ENCODE assay signal across 17 cellular contexts in the genomic region with DNA sequence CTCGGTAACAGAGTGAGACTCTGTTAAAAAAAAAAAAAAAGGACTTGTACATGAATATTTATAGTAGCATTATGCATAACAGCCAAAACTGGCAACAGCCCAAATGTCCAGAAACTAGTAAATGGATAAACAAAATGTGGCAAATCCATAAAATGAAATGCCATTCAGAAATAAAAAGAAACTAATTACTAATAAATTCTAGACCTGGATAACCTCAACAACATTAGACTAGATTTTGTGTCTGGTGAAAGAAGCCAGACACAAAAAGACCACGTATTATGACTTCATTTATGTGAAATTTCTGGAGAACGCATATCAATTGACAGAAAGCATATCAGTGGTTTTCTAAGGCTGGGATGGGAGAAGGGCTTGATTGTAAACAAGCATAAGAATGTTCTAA.
DNase-seq lines count a peak whose midpoint lies in the region; ATAC-seq and TF ChIP-seq lines count a peak whose summit lies in the region.
"Had no signal": no experiment of that assay in that cellular context is flagged by ENCODE, and none has a peak within 500 bp of the region (broad histone marks: within the 10 kb centered on the region; RNA-seq: fewer than 3 reads in every experiment).

No MANE protein-coding gene starts in this region.

- H3K18ac ChIP-seq in mesenchymal stem cell (ENCODE audit: low read depth in 1 of 2, low read length in 2 of 2), result no peak overlapping the region

- no peaks in the 10 kb centered on the region for H3K36me3 ChIP-seq in SK-N-SH (replicated peaks in 1 of 2; ENCODE audit: control insufficient read depth in 1 of 2, insufficient read depth in 2 of 2, low read length in 1 of 2)
- H3K36me3 ChIP-seq in mesenchymal stem cell (ENCODE audit: control insufficient read depth in 1 of 2, insufficient read depth in 2 of 2, low read depth in 1 of 2, low read length in 2 of 2), result no peaks in the 10 kb centered on the region
- H3K36me3 ChIP-seq: BLaER1 treated with 17β-estradiol and CSF1 and Interleukin-3, amounts not matched to agents 10 nM and 100 nM had no signal

- H4K8ac ChIP-seq in mesenchymal stem cell (ENCODE audit: low read length), result no peak overlapping the region

- CTCF ChIA-PET in SK-N-SH (lab: Yijun Ruan, JAX), result interaction anchor here (1.6 kb wide), 1 partner anchor 11 kb away, joined by 4 read pairs; no protein-coding TSS in a partner anchor

- H4K91ac ChIP-seq in mesenchymal stem cell (ENCODE audit: low read length), result no peak overlapping the region

- H3K4me2 ChIP-seq in SK-N-SH, result no peak overlapping the region
- no peak overlapping the region for H3K4me2 ChIP-seq in mesenchymal stem cell (ENCODE audit: low read length, poor library complexity, severe bottlenecking)
- H3K4me2 ChIP-seq: A549; BLaER1 treated with 17β-estradiol and CSF1 and Interleukin-3, amounts not matched to agents 10 nM and 100 nM had no signal

- POLR2A ChIA-PET in SK-N-SH (lab: Yijun Ruan, JAX), result no interaction called here

- no peaks in the 10 kb centered on the region for H3F3A ChIP-seq in SK-N-SH (replicated peaks; ENCODE audit: insufficient read depth)

- H2BK15ac ChIP-seq in mesenchymal stem cell (ENCODE audit: low read depth, poor library complexity, severe bottlenecking), result no peak overlapping the region

- H3K27ac ChIP-seq in SK-N-SH (ENCODE audit: low read depth in 2 of 2, low read length in 1 of 2) (no peak overlapping the region), mesenchymal stem cell (ENCODE audit: low read length, poor library complexity, severe bottlenecking) (no peak overlapping the region)
- H3K27ac ChIP-seq: 22Rv1; A549; BLaER1 treated with 17β-estradiol and CSF1 and Interleukin-3, amounts not matched to agents 10 nM and 100 nM; C4-2B had no signal

- no peak overlapping the region for H3K4me3 ChIP-seq in SK-N-SH (ENCODE audit: low read depth in 2 of 2, low read length in 1 of 2)
- H3K4me3 ChIP-seq in fibroblast of villous mesenchyme (ENCODE audit: low read depth, low read length), result no peak overlapping the region
- no peak overlapping the region for H3K4me3 ChIP-seq in mesenchymal stem cell (ENCODE audit: insufficient read depth in 1 of 2, low read depth in 1 of 2, low read length in 2 of 2)
- H3K4me3 ChIP-seq: A549; BLaER1 treated with 17β-estradiol and CSF1 and Interleukin-3, amounts not matched to agents 10 nM and 100 nM had no signal

- no peak overlapping the region for H3K4ac ChIP-seq in mesenchymal stem cell (ENCODE audit: low read depth in 1 of 2, low read length in 2 of 2)

- TF ChIP-seq EP300 in SK-N-SH (IDR thresholded peaks at IDR 0.05; ENCODE audit: borderline replicate concordance in 1 of 2, low read depth in 1 of 2, low read length in 1 of 2), result no peak

- H2BK12ac ChIP-seq in mesenchymal stem cell (ENCODE audit: low read length in 2 of 2), result no peak overlapping the region

- no peak for ATAC-seq in SK-N-SH treated with all-trans-retinoic acid at 6 μM for 48 hours
- no peak for ATAC-seq in HG02588 (IDR thresholded peaks at IDR 0.05; ENCODE audit: unreplicated experiment)
- ATAC-seq: A549; CD8-positive, alpha-beta T cell had no signal

- H3K27me3 ChIP-seq in SK-N-SH (ENCODE audit: insufficient read depth) (no peaks in the 10 kb centered on the region), mesenchymal stem cell (ENCODE audit: control insufficient read depth in 1 of 2, insufficient read depth in 1 of 2, low read length in 2 of 2) (no peaks in the 10 kb centered on the region)
- H3K27me3 ChIP-seq: BLaER1 treated with 17β-estradiol and CSF1 and Interleukin-3, amounts not matched to agents 10 nM and 100 nM had no signal

- no peak for TF ChIP-seq RAD21 in SK-N-SH (IDR thresholded peaks at IDR 0.05; ENCODE audit: low read length)

- H3K9me3 ChIP-seq in SK-N-SH (no peaks in the 10 kb centered on the region; the same call in 1 of the 2 replicates), mesenchymal stem cell (ENCODE audit: control insufficient read depth, low read length) (no peaks in the 10 kb centered on the region)
- H3K9me3 ChIP-seq: A549; BLaER1 treated with 17β-estradiol and CSF1 and Interleukin-3, amounts not matched to agents 10 nM and 100 nM; Caco-2 had no signal

- H3K4me1 ChIP-seq in SK-N-SH (ENCODE audit: control insufficient read depth in 1 of 2, insufficient read depth in 2 of 2, low read depth in 1 of 2, low read length in 1 of 2) (no peaks in the 10 kb centered on the region; a peak in 1 of 4 replicates), mesenchymal stem cell (ENCODE audit: control insufficient read depth, insufficient read depth, low read depth, low read length) (no peaks in the 10 kb centered on the region)
- H3K4me1 ChIP-seq: A549; BLaER1 treated with 17β-estradiol and CSF1 and Interleukin-3, amounts not matched to agents 10 nM and 100 nM; Caco-2 had no signal

- no peak overlapping the region for H2BK5ac ChIP-seq in mesenchymal stem cell (ENCODE audit: low read depth, low read length, poor library complexity, severe bottlenecking)

- no peak overlapping the region for H3K23ac ChIP-seq in mesenchymal stem cell (ENCODE audit: low read length in 2 of 2)

- 12% methylated on average over 3 of the region's 3 CpGs for WGBS in SK-N-SH (ENCODE audit: low lambda C conversion rate)
- 78% methylated on average over 2 of the region's 3 CpGs for WGBS in mesenchymal stem cell

- no peak overlapping the region for H2BK120ac ChIP-seq in mesenchymal stem cell (ENCODE audit: low read depth, low read length)

- H2AFZ ChIP-seq in SK-N-SH (ENCODE audit: low read depth) (no peak overlapping the region), mesenchymal stem cell (ENCODE audit: low read depth, low read length) (no peak overlapping the region)

- no peaks in the 10 kb centered on the region for H3K79me1 ChIP-seq in mesenchymal stem cell (replicated peaks; ENCODE audit: low read length, poor library complexity, severe bottlenecking)

- H3K79me2 ChIP-seq in SK-N-SH (ENCODE audit: insufficient read depth), result no peaks in the 10 kb centered on the region

- no peak overlapping the region for H3K9ac ChIP-seq in SK-N-SH
- H3K9ac ChIP-seq in mesenchymal stem cell (ENCODE audit: low read length), result no peak overlapping the region
- H3K9ac ChIP-seq: BLaER1 treated with 17β-estradiol and CSF1 and Interleukin-3, amounts not matched to agents 10 nM and 100 nM had no signal

- TF ChIP-seq CTCF in SK-N-SH (IDR thresholded peaks at IDR 0.05) (no peak), fibroblast of villous mesenchyme (IDR thresholded peaks at IDR 0.05; ENCODE audit: insufficient read depth, low read depth, low read length) (no peak)

- H4K20me1 ChIP-seq in SK-N-SH (ENCODE audit: insufficient read depth), result no peaks in the 10 kb centered on the region
- H4K20me1 ChIP-seq: BLaER1 treated with 17β-estradiol and CSF1 and Interleukin-3, amounts not matched to agents 10 nM and 100 nM had no signal

- no peak overlapping the region for H3K14ac ChIP-seq in mesenchymal stem cell (ENCODE audit: low read length in 2 of 2)

- H3K9me2 ChIP-seq in SK-N-SH, result 0 out of 2 replicates have a peak, but pooled peaks cover 5% of the 10 kb centered on the region

- DNase-seq in SK-N-SH (no peak), fibroblast of villous mesenchyme (ENCODE audit: low read depth) (peak; percentile 2), mesenchymal stem cell (peak; percentile 14)
- DNase-seq in activated CD4-positive, alpha-beta T cell treated with anti-CD3 and anti-CD28 coated beads for 1 hour, result no peak
- DNase-seq: AML-193; Caco-2; Calu3; CD4-positive, alpha-beta T cell; CD8-positive, alpha-beta T cell; DMS79 treated with DMSO at 0.1 percent for 48 hours; GF-D8 had no signal

- H2AK5ac ChIP-seq in mesenchymal stem cell (ENCODE audit: low read length, severe bottlenecking), result no peak overlapping the region

TF ChIP-seq in SK-N-SH treated with all-trans-retinoic acid at 6 μM for 48 hours, 23 proteins besides CTCF, POLR2A, EP300 and RAD21 (continues in another document):
- TF ChIP-seq GLIS3 (CRISPR knock-in tag; IDR thresholded peaks at IDR 0.05), result no peak
- peak; percentile 68 for TF ChIP-seq ZNF8 (CRISPR knock-in tag; IDR thresholded peaks at IDR 0.05)

TF ChIP-seq in SK-N-SH, 30 proteins besides CTCF, POLR2A, EP300 and RAD21:
- no peak for TF ChIP-seq JUND (IDR thresholded peaks at IDR 0.05)
- no peak for TF ChIP-seq FOXJ3 (CRISPR knock-in tag; IDR thresholded peaks at IDR 0.05)
- TF ChIP-seq GABPA (IDR thresholded peaks at IDR 0.05; ENCODE audit: low read depth), result no peak
- no peak for TF ChIP-seq RXRA (IDR thresholded peaks at IDR 0.05; ENCODE audit: borderline replicate concordance, low read depth)
- no peak for TF ChIP-seq FOSL2 (IDR thresholded peaks at IDR 0.05; ENCODE audit: borderline replicate concordance, low read depth)
- no peak for TF ChIP-seq MXI1 (IDR thresholded peaks at IDR 0.05; ENCODE audit: low read depth, low read length)
- TF ChIP-seq TCF12 (IDR thresholded peaks at IDR 0.05), result no peak
- TF ChIP-seq RFX5 (IDR thresholded peaks at IDR 0.05; ENCODE audit: low read length), result no peak
- no peak for TF ChIP-seq IRF3 (IDR thresholded peaks at IDR 0.05; ENCODE audit: low read depth, low read length)
- no peak for TF ChIP-seq TAF1 (IDR thresholded peaks at IDR 0.05; ENCODE audit: borderline replicate concordance, low read depth, low read length)
- TF ChIP-seq SMC3 (IDR thresholded peaks at IDR 0.05; ENCODE audit: low read depth, low read length), result no peak
- TF ChIP-seq YY1 (IDR thresholded peaks at IDR 0.05; ENCODE audit: low read depth), result no peak

Comparison
In these comparisons a context has a peak if more than half of its experiments do, and no peak if none do; other contexts are left out.
1. DNase-seq: peak in fibroblast of villous mesenchyme (single experiment) and mesenchymal stem cell (single experiment); none in SK-N-SH (single experiment) and activated CD4-positive, alpha-beta T cell treated with anti-CD3 and anti-CD28 coated beads for 1 hour (single experiment).